ENCODE assay signal across 16 cellular contexts in genomic region chr20:58676161-58676560, GRCh38. TPM values are rescaled to one million over a fixed set of nuclear protein-coding genes. Genes with fewer than 3 reads are reported as not detected.
DNase-seq lines count a peak whose midpoint lies in the region; ATAC-seq and TF ChIP-seq lines count a peak whose summit lies in the region.
"Had no signal": no experiment of that assay in that cellular context is flagged by ENCODE, and none has a peak within 500 bp of the region (broad histone marks: within the 10 kb centered on the region; RNA-seq: fewer than 3 reads in every experiment).

No MANE protein-coding gene starts in this region.

- no peaks in the 10 kb centered on the region for H3K9me2 ChIP-seq in GM23338 (ENCODE audit: insufficient read depth)

- peaks cover 5 to 9% (median 5%) of the 10 kb centered on the region in 4 donors for H3K4me1 Mint-ChIP-seq in CD4-positive, CD25-positive, alpha-beta regulatory T cell
- H3K4me1 Mint-ChIP-seq in GM23338 (peaks cover 50% of the 10 kb centered on the region), WTC11 (peaks cover 62% of the 10 kb centered on the region), HFFc6 (ENCODE audit: low read depth) (no peaks in the 10 kb centered on the region)

- POLR2A ChIA-PET in WTC11 (lab: Charles Lee) = no interaction called here

- H4K20me1 ChIP-seq in GM23338 (replicated peaks; ENCODE audit: insufficient read depth) = no peaks in the 10 kb centered on the region

- H3K27me3 Mint-ChIP-seq in CD4-positive, CD25-positive, alpha-beta regulatory T cell = no peaks in the 10 kb centered on the region
- no peaks in the 10 kb centered on the region for H3K27me3 Mint-ChIP-seq in GM23338 (ENCODE audit: insufficient read depth, low read depth, poor library complexity)
- no peaks in the 10 kb centered on the region for H3K27me3 Mint-ChIP-seq in WTC11 (ENCODE audit: low read depth)
- H3K27me3 Mint-ChIP-seq in HFFc6 (ENCODE audit: insufficient read depth) = peaks cover 2% of the 10 kb centered on the region; the same call in 1 of the 2 replicates
- H3K27me3 Mint-ChIP-seq: CD4-positive, alpha-beta T cell had no signal

- CTCF ChIA-PET in WTC11 (lab: Charles Lee) = interaction anchor here (0.9 kb wide), 1 partner anchor 24 kb away, joined by 3 read pairs; no protein-coding TSS in a partner anchor

- H3F3A ChIP-seq in GM23338 (replicated peaks; ENCODE audit: low read depth) = peaks cover under 1% of the 10 kb centered on the region; the same call in 1 of the 2 replicates

- peaks cover 18% of the 10 kb centered on the region; the same call in 1 of the 2 replicates for H3K79me2 ChIP-seq in GM23338 (replicated peaks; ENCODE audit: insufficient read depth)

- ATAC-seq in CD4-positive, CD25-positive, alpha-beta regulatory T cell (ENCODE audit: low read depth in 2 of 2) = no peak
- no peak for ATAC-seq in GM23338
- no peak for ATAC-seq in WTC11
- ATAC-seq in GM21717 (IDR thresholded peaks at IDR 0.05; ENCODE audit: unreplicated experiment) = no peak

- H3K4me2 ChIP-seq in GM23338 = no peak overlapping the region

- no peaks in the 10 kb centered on the region for H3K9me3 ChIP-seq in CD4-positive, CD25-positive, alpha-beta regulatory T cell (ENCODE audit: control insufficient read depth in 2 of 2, low read length in 2 of 2)
- H3K9me3 ChIP-seq in iPS-20b (ENCODE audit: insufficient read depth, low read depth, low read length) = no peaks in the 10 kb centered on the region
- H3K9me3 ChIP-seq: BE2C, Caco-2, HAP-1 had no signal

- no peaks in the 10 kb centered on the region for H3K4me1 ChIP-seq in CD4-positive, CD25-positive, alpha-beta regulatory T cell (ENCODE audit: control insufficient read depth, insufficient read depth, low read length, poor library complexity, severe bottlenecking)
- H3K4me1 ChIP-seq in GM23338 (ENCODE audit: insufficient read depth) (peaks cover 8% of the 10 kb centered on the region; the same call in 1 of the 2 replicates), iPS-20b (ENCODE audit: insufficient read depth, low read length) (peaks cover 12% of the 10 kb centered on the region)
- H3K4me1 ChIP-seq: BE2C, Caco-2, HAP-1 had no signal

- no peak overlapping the region for H3K9ac ChIP-seq in iPS-20b (ENCODE audit: low read depth, low read length)

- peaks cover 43% of the 10 kb centered on the region for H3K36me3 Mint-ChIP-seq in CD4-positive, CD25-positive, alpha-beta regulatory T cell
- H3K36me3 Mint-ChIP-seq in GM23338 (ENCODE audit: low read depth) (peaks cover 82% of the 10 kb centered on the region), WTC11 (peaks cover 75% of the 10 kb centered on the region), HFFc6 (ENCODE audit: low read depth) (peaks cover 46% of the 10 kb centered on the region)

- no peak overlapping the region for H3K4me3 Mint-ChIP-seq in CD4-positive, CD25-positive, alpha-beta regulatory T cell
- H3K4me3 Mint-ChIP-seq in GM23338 (no peak overlapping the region), WTC11 (no peak overlapping the region), HFFc6 (no peak overlapping the region)
- H3K4me3 Mint-ChIP-seq: CD4-positive, alpha-beta T cell had no signal

- no peak overlapping the region for H3K27ac ChIP-seq in CD4-positive, CD25-positive, alpha-beta regulatory T cell (ENCODE audit: insufficient read depth, low read length, poor library complexity, severe bottlenecking)
- H3K27ac ChIP-seq in GM23338 (ENCODE audit: low read depth) (no peak overlapping the region), iPS-20b (ENCODE audit: low read length) (peak overlapping the region; percentile 7)
- H3K27ac ChIP-seq: HL-60 had no signal

- no peak overlapping the region for H3K4me3 ChIP-seq in CD4-positive, CD25-positive, alpha-beta regulatory T cell (ENCODE audit: low read depth, low read length)
- no peak overlapping the region for H3K4me3 ChIP-seq in GM23338
- no peak overlapping the region for H3K4me3 ChIP-seq in iPS-20b (ENCODE audit: low read length)
- H3K4me3 ChIP-seq: HAP-1 had no signal

- H3K27me3 ChIP-seq in CD4-positive, CD25-positive, alpha-beta regulatory T cell (ENCODE audit: control insufficient read depth, insufficient read depth, low read length) = no peaks in the 10 kb centered on the region
- H3K27me3 ChIP-seq in GM23338 (ENCODE audit: insufficient read depth) (no peaks in the 10 kb centered on the region), iPS-20b (ENCODE audit: insufficient read depth, low read length) (no peaks in the 10 kb centered on the region)
- H3K27me3 ChIP-seq: BE2C had no signal

- TF ChIP-seq CTCF in GM23338 (conservative IDR thresholded peaks at IDR 0.05; ENCODE audit: low read depth in 2 of 2) (no peak), WTC11 (IDR thresholded peaks at IDR 0.05) (no peak), HFFc6 (IDR thresholded peaks at IDR 0.05) (no peak)

- DNase-seq in CD4-positive, CD25-positive, alpha-beta regulatory T cell = no peak
- DNase-seq in GM23338 (ENCODE audit: low spot score) (no peak), WTC11 (ENCODE audit: low spot score) (no peak), NCI-H1105 treated with DMSO at 0.1 percent for 48 hours (lab: John Stamatoyannopoulos, UW) (no peak), HFFc6 (no peak), NCI-H1417 treated with DMSO at 0.1 percent for 48 hours (lab: John Stamatoyannopoulos, UW) (no peak)
- DNase-seq: ACHN; BE2C; C1 segment of cervical spinal cord; Caco-2; CD4-positive, alpha-beta T cell; KG1 had no signal

- H2AFZ ChIP-seq in GM23338 = no peak overlapping the region

- H3K36me3 ChIP-seq in CD4-positive, CD25-positive, alpha-beta regulatory T cell (ENCODE audit: control insufficient read depth, insufficient read depth, low read length) = peaks cover 79% of the 10 kb centered on the region
- H3K36me3 ChIP-seq in GM23338 (ENCODE audit: insufficient read depth) (peaks cover 20% of the 10 kb centered on the region), iPS-20b (ENCODE audit: insufficient read depth, low read depth, low read length) (peaks cover 83% of the 10 kb centered on the region)

- H3K27ac Mint-ChIP-seq in CD4-positive, CD25-positive, alpha-beta regulatory T cell = peak overlapping the region in 2 of 3 donors; percentile 43 to 62
- peak overlapping the region; percentile 88; the same call in 1 of the 2 replicates for H3K27ac Mint-ChIP-seq in GM23338
- H3K27ac Mint-ChIP-seq in WTC11 = peak overlapping the region; percentile 88
- H3K27ac Mint-ChIP-seq in HFFc6 = no peak overlapping the region
- H3K27ac Mint-ChIP-seq: CD4-positive, alpha-beta T cell had no signal

- H3K9me3 Mint-ChIP-seq in CD4-positive, CD25-positive, alpha-beta regulatory T cell = no peaks in the 10 kb centered on the region
- H3K9me3 Mint-ChIP-seq in GM23338 (no peaks in the 10 kb centered on the region), WTC11 (no peaks in the 10 kb centered on the region), HFFc6 (no peaks in the 10 kb centered on the region)
- H3K9me3 Mint-ChIP-seq: CD4-positive, alpha-beta T cell had no signal

TF ChIP-seq in GM23338, 12 proteins besides CTCF, POLR2A, EP300 and RAD21 (continues in another document):
- no peak for TF ChIP-seq EZH2phosphoT487 (IDR thresholded peaks at IDR 0.05; ENCODE audit: unreplicated experiment)

TF ChIP-seq in WTC11, 78 proteins besides CTCF, POLR2A, EP300 and RAD21 (continues in another document):
- TF ChIP-seq ZNF416 (CRISPR knock-in tag; IDR thresholded peaks at IDR 0.05) (no peak), IRF2 (CRISPR knock-in tag; IDR thresholded peaks at IDR 0.05; ENCODE audit: borderline replicate concordance, low read depth) (no peak), ZNF138 (CRISPR knock-in tag; conservative IDR thresholded peaks at IDR 0.05) (no peak), HMGA2 (CRISPR knock-in tag; IDR thresholded peaks at IDR 0.05) (no peak), CREB1 (CRISPR knock-in tag; IDR thresholded peaks at IDR 0.05) (no peak), NFE2L1 (CRISPR knock-in tag; IDR thresholded peaks at IDR 0.05) (no peak), USF2 (CRISPR knock-in tag; IDR thresholded peaks at IDR 0.05) (no peak), PRRX2 (CRISPR knock-in tag; IDR thresholded peaks at IDR 0.05) (no peak), ZMAT4 (CRISPR knock-in tag; IDR thresholded peaks at IDR 0.05) (no peak)

RNA-seq across cellular contexts. Expression of gene NPEPL1, which starts 16.4 kb away (rescaled TPM):
- 62.2 TPM for total RNA-seq in CD4-positive, CD25-positive, alpha-beta regulatory T cell
- polyA plus RNA-seq in CD4-positive, CD25-positive, alpha-beta regulatory T cell = 10 to 100 TPM in 1 of 4 donors, 1 to 10 TPM in 3; 7.7 to 10.7 (median 8.0) TPM
- total RNA-seq in GM23338 (2014; rRNA removed; shearing (Covaris generic)) = 24.1 and 30.0 TPM in 2 replicates
- 17.8 and 23.5 TPM in 2 replicates for polyA plus RNA-seq in GM23338 (2016; fragmentation: Nextera tagmentation; extraction: Ambion mirVana)
- total RNA-seq in WTC11 (2021) = 35.3 to 39.9 TPM (median 35.8 TPM) in 3 replicates
- total RNA-seq in HFFc6 (2021; fragmentation: NEBNext Ultra II Directional; extraction: Animal tissue kit (Norgen Biotek cat#: 25700)) = 10 to 100 TPM; 12.0 to 17.8 (median 12.6) TPM

RNA-seq across cellular contexts. Expression of gene STX16, which starts 25.1 kb away (rescaled TPM):
- 190 TPM for total RNA-seq in CD4-positive, CD25-positive, alpha-beta regulatory T cell
- polyA plus RNA-seq in CD4-positive, CD25-positive, alpha-beta regulatory T cell = 10 to 100 TPM; 22.8 to 27.5 (median 26.1) TPM
- 66.5 and 70.5 TPM in 2 replicates for total RNA-seq in GM23338 (2014; rRNA removed; shearing (Covaris generic))
- polyA plus RNA-seq in GM23338 (2016; fragmentation: Nextera tagmentation; extraction: Ambion mirVana) = 27.7 and 31.2 TPM in 2 replicates
- 89.1 to 116 TPM (median 113 TPM) in 3 replicates for total RNA-seq in WTC11 (2021)
- 10 to 100 TPM; 44.4 to 51.8 (median 48.3) TPM for total RNA-seq in HFFc6 (2021; fragmentation: NEBNext Ultra II Directional; extraction: Animal tissue kit (Norgen Biotek cat#: 25700))
